In the genomic region with DNA sequence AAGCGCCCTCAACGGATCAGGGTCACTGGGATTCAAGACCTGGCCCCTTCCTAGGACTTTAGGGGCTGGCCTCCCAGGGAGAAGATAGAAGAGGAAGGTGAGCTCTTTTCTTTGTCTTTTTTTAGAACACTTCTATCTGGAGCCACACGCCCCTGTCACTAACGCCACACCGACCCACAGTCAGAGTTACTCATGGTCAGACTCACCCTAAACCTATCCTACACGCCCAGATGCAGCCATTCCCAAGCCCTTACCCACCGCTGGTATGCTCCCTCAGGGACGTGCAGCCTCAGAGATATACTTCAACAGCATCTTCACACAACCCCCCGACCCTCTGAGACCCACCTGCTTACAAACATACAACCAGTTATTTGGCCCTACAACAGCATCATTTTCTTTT, we compare ENCODE assay signal across 26 cellular contexts. TPM values are rescaled to one million over a fixed set of nuclear protein-coding genes. Genes with fewer than 3 reads are reported as not detected.
DNase-seq lines count a peak whose midpoint lies in the region; ATAC-seq, FAIRE-seq and TF ChIP-seq lines count a peak whose summit lies in the region.
"Had no signal": no experiment of that assay in that cellular context is flagged by ENCODE, and none has a peak within 500 bp of the region (broad histone marks: within the 10 kb centered on the region; RNA-seq: fewer than 3 reads in every experiment).

No MANE protein-coding gene starts in this region.

- H4K8ac ChIP-seq in H9 (replicated peaks; ENCODE audit: insufficient read length, low read depth, low read length) = no peak overlapping the region

- H3K4me1 ChIP-seq in A549 (0 out of 3 replicates have a peak, but pooled peaks cover 4% of the 10 kb centered on the region), H9 (ENCODE audit: insufficient read depth, low read length) (no peaks in the 10 kb centered on the region)
- H3K4me1 ChIP-seq: Peyer's patch had no signal

- H3K4ac ChIP-seq in H9 (ENCODE audit: low read depth, low read length) = no peak overlapping the region

- 0 out of 2 replicates have a peak overlapping the region, but pooled peaks have one; percentile 13 for H3K14ac ChIP-seq in H9 (ENCODE audit: insufficient read depth, low read length)

- no peak for DNase-seq in A549 (ENCODE audit: low read depth in 1 of 2, low spot score in 1 of 2)
- DNase-seq in H9 = no peak
- DNase-seq in RWPE1 (ENCODE audit: low spot score) = peak; percentile 20
- no peak for DNase-seq in mesothelial cell of epicardium (ENCODE audit: low spot score in 2 of 2, unreplicated experiment in 2 of 2)
- DNase-seq in erythroblast (lab: John Stamatoyannopoulos, UW) = no peak
- DNase-seq in stimulated activated naive CD4-positive, alpha-beta T cell treated with Interleukin-2 at 50 U/mL for 16 hours (lab: John Stamatoyannopoulos, UW) = no peak
- DNase-seq in mesenteric fat pad (ENCODE audit: low spot score) = no peak
- DNase-seq: CD4-positive, CD25-positive, alpha-beta regulatory T cell; DMS79; GM23248; Kasumi-1; NCI-H1092 treated with DMSO at 0.1 percent for 48 hours; NCI-H1436 treated with DMSO at 0.1 percent for 48 hours; NCI-H1930; NCI-H226; NCI-H510A treated with DMSO at 0.1 percent for 48 hours; NCI-H774; NK-92 treated with Interleukin-12 subunit alpha and Interleukin-12 subunit beta, amount 100 ng/mL, for 24 hours; Peyer's patch; Right ventricle myocardium superior; SW 1271 had no signal

- ATAC-seq in A549 (no peak), GM21381 (IDR thresholded peaks at IDR 0.05; ENCODE audit: unreplicated experiment) (no peak)
- ATAC-seq: GM12878 had no signal

- peak overlapping the region; percentile 61 for H3K18ac ChIP-seq in H9 (ENCODE audit: insufficient read length, low read depth, low read length)

- no peak overlapping the region for H3K9ac ChIP-seq in H9 (ENCODE audit: extremely low read depth, insufficient read length, low read length)
- H3K9ac ChIP-seq: GM23248 had no signal

- WGBS in A549 (ENCODE audit: missing lambda C conversion rate) = 49% methylated on average over 9 of the region's 9 CpGs
- WGBS in H9 (ENCODE audit: extremely low coverage, insufficient read length, low lambda C conversion rate) = no CpG with 5 or more reads among the region's 9 CpGs

- H3K9me3 ChIP-seq in A549 (no peaks in the 10 kb centered on the region), H9 (ENCODE audit: control insufficient read depth, low read depth, low read length) (no peaks in the 10 kb centered on the region)
- H3K9me3 ChIP-seq: Peyer's patch had no signal

- H2BK120ac ChIP-seq in H9 (ENCODE audit: low read depth, low read length, poor library complexity, severe bottlenecking) = no peak overlapping the region

- H3K23me2 ChIP-seq in H9 (ENCODE audit: insufficient read length, low read depth, low read length, poor library complexity, severe bottlenecking) = no peaks in the 10 kb centered on the region

- peak overlapping the region; percentile 5 to 47; a peak in 4 of 6 replicates for H3K27ac ChIP-seq in A549
- H3K27ac ChIP-seq in H9 (ENCODE audit: insufficient read length, low read depth, low read length) = no peak overlapping the region
- no peak overlapping the region for H3K27ac ChIP-seq in RWPE1
- H3K27ac ChIP-seq: GM23248, Peyer's patch had no signal

- H3K4me3 Mint-ChIP-seq in H9 (no peak overlapping the region), mesothelial cell of epicardium (no peak overlapping the region)
- H3K4me3 Mint-ChIP-seq: CD4-positive, CD25-positive, alpha-beta regulatory T cell had no signal

- FAIRE-seq in A549 (lab: Jason Lieb, UNC) = no peak
- FAIRE-seq: GM12878 had no signal

- H3K56ac ChIP-seq in H9 (ENCODE audit: insufficient read length, low read depth, low read length) = no peak overlapping the region

- H2AFZ ChIP-seq in H9 (ENCODE audit: low read length) = no peak overlapping the region
- H2AFZ ChIP-seq: GM23248 had no signal

- H3T11ph ChIP-seq in H9 (ENCODE audit: low read length) = no peak overlapping the region

- TF ChIP-seq CTCF in A549 (IDR thresholded peaks at IDR 0.05) = no peak
- no peak for TF ChIP-seq CTCF in H9 (conservative IDR thresholded peaks at IDR 0.05)
- no peak for TF ChIP-seq CTCF in RWPE1 (conservative IDR thresholded peaks at IDR 0.05; ENCODE audit: low read depth)
- TF ChIP-seq CTCF in mesothelial cell of epicardium (IDR thresholded peaks at IDR 0.05; ENCODE audit: unreplicated experiment) = no peak

- no peaks in the 10 kb centered on the region for H3K79me2 ChIP-seq in H9 (ENCODE audit: insufficient read depth, low read length)

- H3K27me3 Mint-ChIP-seq in H9 (ENCODE audit: low read depth) (peaks cover 1% of the 10 kb centered on the region; the same call in 1 of the 2 replicates), mesothelial cell of epicardium (ENCODE audit: low read depth) (peaks cover 2% of the 10 kb centered on the region)

- peak overlapping the region in 2 of 3 experiments; percentile 2 to 55; a peak in 3 of 7 replicates for H3K27ac Mint-ChIP-seq in H9
- H3K27ac Mint-ChIP-seq in mesothelial cell of epicardium = peak overlapping the region; percentile 5

- H3K4me2 ChIP-seq in A549 = no peak overlapping the region
- no peak overlapping the region for H3K4me2 ChIP-seq in H9 (ENCODE audit: insufficient read depth, insufficient read length, low read length)

- no peak overlapping the region for H4K5ac ChIP-seq in H9 (ENCODE audit: insufficient read length, low read depth, low read length)

- H4K20me1 ChIP-seq in H9 (ENCODE audit: control insufficient read depth, insufficient read depth, insufficient read length) = no peaks in the 10 kb centered on the region

- H3K9me3 Mint-ChIP-seq in H9 (no peaks in the 10 kb centered on the region), mesothelial cell of epicardium (no peaks in the 10 kb centered on the region)

- H3K27me3 ChIP-seq in H9 (ENCODE audit: insufficient read depth, low read length) = no peaks in the 10 kb centered on the region
- H3K27me3 ChIP-seq: Peyer's patch had no signal

- no peak overlapping the region for H4K91ac ChIP-seq in H9 (ENCODE audit: insufficient read length, low read depth, low read length)

- H3K4me3 ChIP-seq in A549 = no peak overlapping the region
- H3K4me3 ChIP-seq: GM12878, GM23248, Peyer's patch had no signal

- H2AK5ac ChIP-seq in H9 (ENCODE audit: insufficient read length, low read length) = no peak overlapping the region

- H3K23ac ChIP-seq in H9 (ENCODE audit: insufficient read length, low read depth, low read length) = no peak overlapping the region

- no peaks in the 10 kb centered on the region for H3K36me3 Mint-ChIP-seq in H9 (ENCODE audit: insufficient read depth in 1 of 3, low read depth in 3 of 3)
- H3K36me3 Mint-ChIP-seq in mesothelial cell of epicardium = no peaks in the 10 kb centered on the region
- H3K36me3 Mint-ChIP-seq: CD4-positive, CD25-positive, alpha-beta regulatory T cell had no signal

- H2BK15ac ChIP-seq in H9 (ENCODE audit: low read depth, low read length) = no peak overlapping the region

- no peak overlapping the region for H2BK20ac ChIP-seq in H9 (ENCODE audit: low read depth, low read length, poor library complexity, severe bottlenecking)

- no peak for TF ChIP-seq POLR2A in A549 (IDR thresholded peaks at IDR 0.05; ENCODE audit: low read length)
- no peak for TF ChIP-seq POLR2A in erythroblast (IDR thresholded peaks at IDR 0.05; ENCODE audit: low read length)

- no peak for TF ChIP-seq EP300 in A549 (IDR thresholded peaks at IDR 0.05)

- TF ChIP-seq RAD21 in A549 (conservative IDR thresholded peaks at IDR 0.05 in 1 of 2, IDR thresholded peaks at IDR 0.05 in 1 of 2) = no peak

- no peak overlapping the region for H2BK5ac ChIP-seq in H9 (ENCODE audit: insufficient read length, low read length)

- CTCF ChIA-PET in A549 (lab: Yijun Ruan, JAX) = interaction anchor here (1.3 kb wide), 1 partner anchor 8 kb away, joined by 3 read pairs; no protein-coding TSS in a partner anchor
- CTCF ChIA-PET in RWPE1 (lab: Yijun Ruan, JAX) = no interaction called here

- POLR2A ChIA-PET in A549 (lab: Yijun Ruan, JAX) = no interaction called here
- POLR2A ChIA-PET in RWPE1 (lab: Yijun Ruan, JAX; ENCODE audit: low non-redundant PET) = no interaction called here

- H2BK12ac ChIP-seq in H9 (ENCODE audit: insufficient read length, low read depth, low read length) = no peak overlapping the region

- H3K4me1 Mint-ChIP-seq in H9 = peaks cover 19 to 21% of the 10 kb centered on the region in 2 experiments
- peaks cover 24% of the 10 kb centered on the region for H3K4me1 Mint-ChIP-seq in mesothelial cell of epicardium
- H3K4me1 Mint-ChIP-seq: CD4-positive, CD25-positive, alpha-beta regulatory T cell had no signal

- no peaks in the 10 kb centered on the region for H3K79me1 ChIP-seq in H9 (ENCODE audit: insufficient read depth, low read depth, low read length, poor library complexity, severe bottlenecking)

TF ChIP-seq in A549, 52 proteins besides CTCF, POLR2A, EP300 and RAD21 (continues in another document):
- TF ChIP-seq SMC3 (IDR thresholded peaks at IDR 0.05) (no peak), GATA3 (IDR thresholded peaks at IDR 0.05; ENCODE audit: borderline replicate concordance) (no peak), ZC3H11A (IDR thresholded peaks at IDR 0.05) (no peak), MAZ (IDR thresholded peaks at IDR 0.05; ENCODE audit: borderline replicate concordance, low read depth, low read length) (no peak)
- TF ChIP-seq, protein P1, sequence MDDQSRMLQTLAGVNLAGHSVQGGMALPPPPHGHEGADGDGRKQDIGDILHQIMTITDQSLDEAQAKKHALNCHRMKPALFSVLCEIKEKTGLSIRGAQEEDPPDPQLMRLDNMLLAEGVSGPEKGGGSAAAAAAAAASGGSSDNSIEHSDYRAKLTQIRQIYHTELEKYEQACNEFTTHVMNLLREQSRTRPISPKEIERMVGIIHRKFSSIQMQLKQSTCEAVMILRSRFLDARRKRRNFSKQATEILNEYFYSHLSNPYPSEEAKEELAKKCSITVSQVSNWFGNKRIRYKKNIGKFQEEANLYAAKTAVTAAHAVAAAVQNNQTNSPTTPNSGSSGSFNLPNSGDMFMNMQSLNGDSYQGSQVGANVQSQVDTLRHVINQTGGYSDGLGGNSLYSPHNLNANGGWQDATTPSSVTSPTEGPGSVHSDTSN (IDR thresholded peaks at IDR 0.05) = no peak

RNA-seq across cellular contexts. Expression of gene MUC16, which starts 29.9 kb away (rescaled TPM):
- polyA plus RNA-seq in A549 (2011; rRNA removed) (0.23 and 0.67 TPM in 2 replicates), A549 (2017; fragmentation: RNase III; extraction: RNeasy Plus Mini Kit Qiagen cat#74134 plus additional on column Dnase treatment) (0.01 to 0.03 TPM in 2 of 3 replicates, not detected in the other)
- 0.04 and 0.05 TPM in 2 replicates for polyA plus RNA-seq in A549 (2012; cell fraction: cytosol; rRNA removed)
- 0.15 and 0.20 TPM in 2 replicates for polyA plus RNA-seq in A549 (2012; cell fraction: nucleus; rRNA removed)
- polyA minus RNA-seq in A549 (2011; rRNA and poly(A)+ RNA removed) = 0.78 and 0.83 TPM in 2 replicates
- total RNA-seq in H9 (2021) (0.22 and 0.29 TPM in 2 replicates), mesothelial cell of epicardium (0.60 to 1.1 TPM (median 0.66 TPM) in 3 replicates), mesenteric fat pad (0.90 TPM)
- total RNA-seq: A673, GM12878, GM23248, Peyer's patch, Right ventricle myocardium superior, SK-MEL-5 had no signal
- polyA plus RNA-seq: BJ; CD4-positive, CD25-positive, alpha-beta regulatory T cell; GM23248 had no signal

RNA-seq across cellular contexts. Expression of gene OR1M1, which starts 46.7 kb away (rescaled TPM):
- polyA plus RNA-seq in A549 (2011; rRNA removed) = not detected in 2 replicates
- not detected in 2 replicates for polyA plus RNA-seq in A549 (2012; cell fraction: cytosol; rRNA removed)
- not detected in 2 replicates for polyA plus RNA-seq in A549 (2012; cell fraction: nucleus; rRNA removed)
- polyA plus RNA-seq in A549 (2017; fragmentation: RNase III; extraction: RNeasy Plus Mini Kit Qiagen cat#74134 plus additional on column Dnase treatment) = not detected in 3 replicates
- not detected in 2 replicates for polyA minus RNA-seq in A549 (2011; rRNA and poly(A)+ RNA removed)
- not detected in 2 replicates for total RNA-seq in H9 (2021)
- not detected in 3 replicates for total RNA-seq in mesothelial cell of epicardium
- not detected for total RNA-seq in mesenteric fat pad
- total RNA-seq: A673; CD4-positive, CD25-positive, alpha-beta regulatory T cell; GM12878; GM23248; Peyer's patch; Right ventricle myocardium superior; SK-MEL-5 had no signal
- polyA plus RNA-seq: BJ; CD4-positive, CD25-positive, alpha-beta regulatory T cell; GM12878; GM23248 had no signal

Comparison
In these comparisons a context has a peak if more than half of its experiments do, and no peak if none do; other contexts are left out.
1. H3K27ac ChIP-seq: peak in A549 (2 of 2); none in H9 (single experiment) and RWPE1 (single experiment).